Comparison of ENCODE assay signal across 17 cellular contexts in genomic region chrX:40300286-40300890, GRCh38.
A peak's percentile ranks its signal among the peaks of the same experiment; 100 is the strongest.
DNase-seq lines count a peak whose midpoint lies in the region; ATAC-seq and TF ChIP-seq lines count a peak whose summit lies in the region.
"Had no signal": no experiment of that assay in that cellular context is flagged by ENCODE, and none has a peak within 500 bp of the region (broad histone marks: within the 10 kb centered on the region; RNA-seq: fewer than 3 reads in every experiment).

No MANE protein-coding gene starts in this region.

- no peak overlapping the region for H3K9ac ChIP-seq in smooth muscle cell (ENCODE audit: low read depth)

- peaks cover 12% of the 10 kb centered on the region for H3F3A ChIP-seq in smooth muscle cell (ENCODE audit: low read depth)

- H3K4me3 Mint-ChIP-seq in activated T-cell treated with anti-CD3 and anti-CD28 coated beads, Interleukin-2, amount 50 U/mL, for 24 hours: no peak overlapping the region
- no peak overlapping the region for H3K4me3 Mint-ChIP-seq in mesothelial cell of epicardium
- H3K4me3 Mint-ChIP-seq: nephron progenitor cell had no signal

- no peaks in the 10 kb centered on the region for H4K20me1 ChIP-seq in smooth muscle cell (ENCODE audit: low read depth)

- TF ChIP-seq CTCF in GM10248 (IDR thresholded peaks at IDR 0.05; ENCODE audit: control extremely low read depth, extremely low read depth, low read depth, missing control alignments) (no peak), mesothelial cell of epicardium (IDR thresholded peaks at IDR 0.05; ENCODE audit: unreplicated experiment) (no peak), smooth muscle cell (IDR thresholded peaks at IDR 0.05; ENCODE audit: borderline replicate concordance, insufficient read depth, poor library complexity, severe bottlenecking) (no peak)

- ATAC-seq in HG03280 (IDR thresholded peaks at IDR 0.05; ENCODE audit: unreplicated experiment) (peak; percentile 43), HG03442 (IDR thresholded peaks at IDR 0.05; ENCODE audit: unreplicated experiment) (no peak), GM19397 (IDR thresholded peaks at IDR 0.05; ENCODE audit: unreplicated experiment) (no peak)

- CTCF ChIA-PET in GM10248 (lab: Yijun Ruan, JAX): interaction anchor here (1.5 kb wide), 1 partner anchor 168 kb away, joined by 3 read pairs; no protein-coding TSS in a partner anchor

- POLR2A ChIA-PET in GM10248 (lab: Yijun Ruan, JAX): interaction anchor here (0.6 kb wide), 1 partner anchor 286 kb away, joined by 3 read pairs; no protein-coding TSS in a partner anchor

- peaks cover 63% of the 10 kb centered on the region for H3K27me3 Mint-ChIP-seq in activated T-cell treated with anti-CD3 and anti-CD28 coated beads, Interleukin-2, amount 50 U/mL, for 24 hours
- no peaks in the 10 kb centered on the region for H3K27me3 Mint-ChIP-seq in mesothelial cell of epicardium (ENCODE audit: low read depth)

- DNase-seq in activated T-cell treated with anti-CD3 and anti-CD28 coated beads for 48 hours (ENCODE audit: low read depth) (peak; percentile 23), GM10248 (ENCODE audit: extremely low spot score) (peak; percentile 46), mesothelial cell of epicardium (ENCODE audit: low spot score in 2 of 2, unreplicated experiment in 2 of 2) (no peak), smooth muscle cell (lab: John Stamatoyannopoulos, UW; ENCODE audit: unreplicated experiment) (no peak)
- no peak for DNase-seq in activated T-cell treated with anti-CD3 and anti-CD28 coated beads, Interleukin-2, amount 50 U/mL, for 24 hours
- DNase-seq: ACHN, activated gamma-delta T cell, brain microvascular endothelial cell, GDM1, NCI-H1694 treated with DMSO at 0.1 percent for 48 hours, NCI-H510A treated with DMSO at 0.1 percent for 48 hours, nephron progenitor cell, WERI-Rb-1 had no signal

- no peaks in the 10 kb centered on the region for H3K9me3 ChIP-seq in smooth muscle cell (replicated peaks; ENCODE audit: low read depth)
- H3K9me3 ChIP-seq: right atrium auricular region had no signal

- H3K9me3 Mint-ChIP-seq in activated T-cell treated with anti-CD3 and anti-CD28 coated beads, Interleukin-2, amount 50 U/mL, for 24 hours: no peaks in the 10 kb centered on the region
- H3K9me3 Mint-ChIP-seq in mesothelial cell of epicardium: peaks cover 8% of the 10 kb centered on the region

- no peaks in the 10 kb centered on the region for H3K36me3 ChIP-seq in smooth muscle cell (ENCODE audit: low read depth)
- H3K36me3 ChIP-seq: brain microvascular endothelial cell, right atrium auricular region, WERI-Rb-1 had no signal

- H3K27me3 ChIP-seq in smooth muscle cell (ENCODE audit: low read depth): no peaks in the 10 kb centered on the region
- H3K27me3 ChIP-seq: brain microvascular endothelial cell, right atrium auricular region had no signal

- H3K4me2 ChIP-seq in smooth muscle cell: no peak overlapping the region

- H2AFZ ChIP-seq in smooth muscle cell (ENCODE audit: low read depth): no peak overlapping the region

- no peak overlapping the region for H3K4me3 ChIP-seq in smooth muscle cell
- H3K4me3 ChIP-seq: right atrium auricular region had no signal

- no peak overlapping the region for H3K27ac ChIP-seq in smooth muscle cell (ENCODE audit: low read depth)
- H3K27ac ChIP-seq: brain microvascular endothelial cell, right atrium auricular region, WERI-Rb-1 had no signal

- H3K27ac Mint-ChIP-seq in activated T-cell treated with anti-CD3 and anti-CD28 coated beads, Interleukin-2, amount 50 U/mL, for 24 hours: no peak overlapping the region
- H3K27ac Mint-ChIP-seq in mesothelial cell of epicardium: peak overlapping the region; percentile 77
- H3K27ac Mint-ChIP-seq: nephron progenitor cell had no signal

- H3K79me2 ChIP-seq in smooth muscle cell (ENCODE audit: low read depth): no peaks in the 10 kb centered on the region

- H3K4me1 Mint-ChIP-seq in activated T-cell treated with anti-CD3 and anti-CD28 coated beads, Interleukin-2, amount 50 U/mL, for 24 hours (ENCODE audit: low read depth): peaks cover 30% of the 10 kb centered on the region
- peaks cover 39% of the 10 kb centered on the region for H3K4me1 Mint-ChIP-seq in mesothelial cell of epicardium

- H3K4me1 ChIP-seq in smooth muscle cell (ENCODE audit: low read depth): peaks cover 7% of the 10 kb centered on the region
- H3K4me1 ChIP-seq: right atrium auricular region had no signal

- 60% methylated on average over 15 of the region's 15 CpGs for WGBS in smooth muscle cell (ENCODE audit: low lambda C conversion rate)

- H3K36me3 Mint-ChIP-seq in activated T-cell treated with anti-CD3 and anti-CD28 coated beads, Interleukin-2, amount 50 U/mL, for 24 hours (ENCODE audit: low read depth): no peaks in the 10 kb centered on the region
- H3K36me3 Mint-ChIP-seq in mesothelial cell of epicardium: no peaks in the 10 kb centered on the region

Comparison
In these comparisons a context has a peak if more than half of its experiments do, and no peak if none do; other contexts are left out.
1. DNase-seq: peak in activated T-cell treated with anti-CD3 and anti-CD28 coated beads for 48 hours (single experiment) and GM10248 (single experiment); none in activated T-cell treated with anti-CD3 and anti-CD28 coated beads, Interleukin-2, amount 50 U/mL, for 24 hours (single experiment), mesothelial cell of epicardium (0 of 2) and smooth muscle cell (single experiment).